9 cellular contexts compared by ENCODE assay signal in the genomic region with DNA sequence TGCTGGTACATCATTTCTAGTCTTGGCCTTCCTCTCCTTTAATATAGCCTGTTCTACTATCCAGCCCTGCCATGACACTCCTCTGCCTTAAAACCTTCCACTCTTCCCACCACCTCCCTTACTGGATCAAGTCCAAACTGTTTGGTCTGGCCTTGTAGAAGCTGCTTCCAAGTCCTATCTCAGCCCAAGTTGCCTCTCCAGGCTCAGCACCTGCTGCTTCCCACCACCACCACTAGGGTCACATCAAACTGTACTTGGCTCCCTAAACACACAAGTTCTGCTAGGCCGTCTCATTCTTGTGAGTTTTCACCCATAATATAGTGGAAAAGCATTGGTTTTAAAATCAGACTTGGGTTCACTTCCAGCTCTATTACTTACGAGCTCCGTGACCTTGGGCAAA. TPM values are rescaled to one million over a fixed set of nuclear protein-coding genes. Genes with fewer than 3 reads are reported as not detected.
DNase-seq lines count a peak whose midpoint lies in the region; ATAC-seq and TF ChIP-seq lines count a peak whose summit lies in the region.
"Had no signal": no experiment of that assay in that cellular context is flagged by ENCODE, and none has a peak within 500 bp of the region (broad histone marks: within the 10 kb centered on the region; RNA-seq: fewer than 3 reads in every experiment).

No MANE protein-coding gene starts in this region.

- ATAC-seq in HG03175 (IDR thresholded peaks at IDR 0.05; ENCODE audit: unreplicated experiment): peak; percentile 50
- ATAC-seq in GM18505 (IDR thresholded peaks at IDR 0.05; ENCODE audit: unreplicated experiment): no peak
- no peak for ATAC-seq in HG03439 (IDR thresholded peaks at IDR 0.05; ENCODE audit: unreplicated experiment)

- POLR2A ChIA-PET in RWPE1 (lab: Yijun Ruan, JAX; ENCODE audit: low non-redundant PET): no interaction called here

- CTCF ChIA-PET in RWPE1 (lab: Yijun Ruan, JAX): interaction anchor here (0.6 to 1.4 kb wide), 8 partner anchors 12 to 656 kb away, joined by 3 to 8 read pairs (median 4); no protein-coding TSS in a partner anchor

- TF ChIP-seq POLR2A in adrenal gland (IDR thresholded peaks at IDR 0.05) (no peak), thyroid gland (IDR thresholded peaks at IDR 0.05) (no peak), GM18505 (IDR thresholded peaks at IDR 0.05; ENCODE audit: borderline replicate concordance, extremely low read depth, insufficient read depth, insufficient read length) (no peak)

- H3K4me1 ChIP-seq in adrenal gland (replicated peaks in 1 of 2) (peaks cover 18 to 47% of the 10 kb centered on the region in 2 donors), thyroid gland (peaks cover 19 to 23% of the 10 kb centered on the region in 2 donors)

- H3K36me3 ChIP-seq in adrenal gland (replicated peaks in 1 of 2) (no peaks in the 10 kb centered on the region), thyroid gland (no peaks in the 10 kb centered on the region)

- intact Hi-C loops in adrenal gland (cut with DNase I) (no loop called here), thyroid gland (cut with DNase I) (no loop called here)

- TF ChIP-seq CTCF in GM12864 (IDR thresholded peaks at IDR 0.05; ENCODE audit: low read depth, low read length, missing control alignments): peak; percentile 83
- TF ChIP-seq CTCF in RWPE1 (conservative IDR thresholded peaks at IDR 0.05; ENCODE audit: low read depth): peak; percentile 53
- TF ChIP-seq CTCF in adrenal gland (IDR thresholded peaks at IDR 0.05): peak; percentile 22 to 49 (median 32)
- TF ChIP-seq CTCF in thyroid gland (IDR thresholded peaks at IDR 0.05): peak in 3 of 6 experiments; percentile 11 to 36 (median 28)

- no peak overlapping the region for H3K4me3 ChIP-seq in GM12864 (ENCODE audit: low read depth, low read length)
- H3K4me3 ChIP-seq in adrenal gland: peak overlapping the region in 1 of 4 donors; percentile 69
- no peak overlapping the region for H3K4me3 ChIP-seq in thyroid gland (replicated peaks in 1 of 3)

- 39 to 47% (median 45%) methylated on average over 3 of the region's 3 CpGs for WGBS in adrenal gland, 4 donors
- WGBS in thyroid gland, 2 donors: 71 to 72% methylated on average over 3 of the region's 3 CpGs

- H3K27me3 ChIP-seq in adrenal gland: no peaks in the 10 kb centered on the region
- no peaks in the 10 kb centered on the region for H3K27me3 ChIP-seq in thyroid gland

- DNase-seq in GM12864 (ENCODE audit: low read depth): peak; percentile 31
- DNase-seq in RWPE1 (ENCODE audit: low spot score): peak; percentile 69
- DNase-seq in adrenal gland: peak in 6 of 7 donors; percentile 13 to 71 (median 54)
- peak; percentile 63 for DNase-seq in iris pigment epithelial cell (ENCODE audit: low read depth)
- DNase-seq in thyroid gland: peak; percentile 9 to 10

- H3K27ac ChIP-seq in RWPE1 (no peak overlapping the region), adrenal gland (peak overlapping the region in 2 of 5 donors; percentile 17 to 27), thyroid gland (no peak overlapping the region)

- H3K9me3 ChIP-seq in adrenal gland (replicated peaks in 1 of 3): no peaks in the 10 kb centered on the region
- H3K9me3 ChIP-seq in thyroid gland: no peaks in the 10 kb centered on the region

RNA-seq across cellular contexts. Expression of a gene that starts 1.4 kb away (rescaled TPM):
- 10 to 100 TPM; 34.5 to 73.1 (median 69.4) TPM for total RNA-seq in adrenal gland
- 100 to 1,000 TPM in 1 of 3 donors, 10 to 100 TPM in 2; 96.0 to 182 (median 99.1) TPM for polyA plus RNA-seq in adrenal gland
- total RNA-seq in thyroid gland: 10 to 100 TPM; 18.1 to 70.7 (median 53.2) TPM

RNA-seq across cellular contexts. Expression of a gene that starts 1.5 kb away (rescaled TPM):
- 1 to 10 TPM in 1 of 8 donors, under 1 TPM in 1, not detected in 6; 0.80 to 1.7 TPM for total RNA-seq in adrenal gland
- under 1 TPM in 1 of 3 donors, not detected in 2; 0.81 TPM for polyA plus RNA-seq in adrenal gland
- total RNA-seq in thyroid gland: not detected
- total RNA-seq: dermis microvascular lymphatic vessel endothelial cell had no signal

Comparison
In these comparisons a context has a peak if more than half of its experiments do, and no peak if none do; other contexts are left out.
1. DNase-seq: peak in every context shown above with its lines; median percentile 69 in RWPE1; 63 in iris pigment epithelial cell; 54 in adrenal gland; 31 in GM12864; 10 in thyroid gland.